In genomic region chr9:21972361-21972760, GRCh38 we compare ENCODE assay signal across 22 cellular contexts. TPM values are rescaled to one million over a fixed set of nuclear protein-coding genes. Genes with fewer than 3 reads are reported as not detected.
"Had no signal": no experiment of that assay in that cellular context is flagged by ENCODE, and none has a peak within 500 bp of the region (broad histone marks: within the 10 kb centered on the region; RNA-seq: fewer than 3 reads in every experiment).

No MANE protein-coding gene starts in this region.

- H3K27ac ChIP-seq: epithelial cell of prostate, neutrophil, parathyroid adenoma, stomach, vagina had no signal

- DNase-seq: activated CD4-positive, alpha-beta T cell treated with anti-CD3 and anti-CD28 coated beads, Interleukin-2, amount 10 ng/mL, durations not matched to agents 24 days and 14 days; activated CD8-positive, alpha-beta T cell treated with anti-CD3 and anti-CD28 coated beads, Interleukin-2, amount 10 ng/mL, durations not matched to agents 7 days and 5 days; activated naive CD4-positive, alpha-beta T cell treated with anti-CD3 and anti-CD28 coated beads for 36 hours; activated naive CD8-positive, alpha-beta T cell treated with anti-CD3 and anti-CD28 coated beads, Interleukin-2, amount 50 U/mL, for 24 hours; activated T-cell treated with anti-CD3 and anti-CD28 coated beads, Interleukin-2, amount 50 U/mL, for 24 hours; caudate nucleus; endodermal cell; foreskin fibroblast; left ventricle myocardium superior; mucosa of descending colon; natural killer cell; stimulated activated CD4-positive, alpha-beta T cell treated with anti-CD3 and anti-CD28 coated beads, Interleukin-4, amount 100 ng/mL, for 24 hours; stomach; trophoblast cell had no signal

- H3K4me3 ChIP-seq: mucosa of descending colon, stomach, vagina had no signal

- ATAC-seq: activated CD8-positive, alpha-beta T cell treated with anti-CD3 and anti-CD28 coated beads, Interleukin-2, amount 10 ng/mL, durations not matched to agents 7 days and 5 days; activated naive CD8-positive, alpha-beta T cell treated with anti-CD3 and anti-CD28 coated beads, Interleukin-2, amount 50 U/mL, for 24 hours; left ventricle myocardium superior; mucosa of descending colon; natural killer cell; sciatic nerve; stimulated activated effector memory CD8-positive, alpha-beta T cell treated with anti-CD3 and anti-CD28 coated beads, Interleukin-12 subunit alpha, Interleukin-12 subunit beta, amount 100 ng/mL, for 72 hours had no signal

- H3K4me1 ChIP-seq: parathyroid adenoma had no signal

- H3K27ac Mint-ChIP-seq: activated CD4-positive, alpha-beta T cell treated with anti-CD3 and anti-CD28 coated beads, Interleukin-2, amount 10 ng/mL, durations not matched to agents 24 days and 14 days; activated CD8-positive, alpha-beta T cell treated with anti-CD3 and anti-CD28 coated beads, Interleukin-2, amount 10 ng/mL, durations not matched to agents 7 days and 5 days; activated naive CD4-positive, alpha-beta T cell treated with anti-CD3 and anti-CD28 coated beads for 36 hours; activated naive CD8-positive, alpha-beta T cell treated with anti-CD3 and anti-CD28 coated beads, Interleukin-2, amount 50 U/mL, for 24 hours; activated T-cell treated with anti-CD3 and anti-CD28 coated beads, Interleukin-2, amount 50 U/mL, for 24 hours; endodermal cell; memory B cell; natural killer cell; stimulated activated effector memory CD8-positive, alpha-beta T cell treated with anti-CD3 and anti-CD28 coated beads, Interleukin-12 subunit alpha, Interleukin-12 subunit beta, amount 100 ng/mL, for 72 hours had no signal

- H2AFZ ChIP-seq: parathyroid adenoma had no signal

- H3K4me3 Mint-ChIP-seq: activated CD4-positive, alpha-beta T cell treated with anti-CD3 and anti-CD28 coated beads, Interleukin-2, amount 10 ng/mL, durations not matched to agents 24 days and 14 days; activated CD8-positive, alpha-beta T cell treated with anti-CD3 and anti-CD28 coated beads, Interleukin-2, amount 10 ng/mL, durations not matched to agents 7 days and 5 days; activated naive CD4-positive, alpha-beta T cell treated with anti-CD3 and anti-CD28 coated beads for 36 hours; activated naive CD8-positive, alpha-beta T cell treated with anti-CD3 and anti-CD28 coated beads, Interleukin-2, amount 50 U/mL, for 24 hours; activated T-cell treated with anti-CD3 and anti-CD28 coated beads, Interleukin-2, amount 50 U/mL, for 24 hours; endodermal cell; memory B cell; natural killer cell; stimulated activated effector memory CD8-positive, alpha-beta T cell treated with anti-CD3 and anti-CD28 coated beads, Interleukin-12 subunit alpha, Interleukin-12 subunit beta, amount 100 ng/mL, for 72 hours had no signal

- H3K79me2 ChIP-seq: parathyroid adenoma had no signal

- H3K9me3 ChIP-seq: mucosa of descending colon, neutrophil, vagina had no signal

- H3K9ac ChIP-seq: parathyroid adenoma had no signal

- H3K36me3 ChIP-seq: neutrophil, stomach, vagina had no signal

- H3K36me3 Mint-ChIP-seq: natural killer cell had no signal

- FAIRE-seq: colon had no signal

RNA-seq across cellular contexts. Expression of gene CDKN2A, which starts 21.8 kb away (rescaled TPM):
- total RNA-seq: left ventricle myocardium superior had no signal

RNA-seq across cellular contexts. Expression of gene CDKN2B-AS1, which starts 22.2 kb away (rescaled TPM):
- total RNA-seq: endodermal cell had no signal

RNA-seq across cellular contexts. Expression of gene CDKN2B, which starts 36.7 kb away (rescaled TPM):
- total RNA-seq: activated naive CD4-positive, alpha-beta T cell treated with anti-CD3 and anti-CD28 coated beads for 36 hours had no signal
